10 cellular contexts compared by ENCODE assay signal in the genomic region with DNA sequence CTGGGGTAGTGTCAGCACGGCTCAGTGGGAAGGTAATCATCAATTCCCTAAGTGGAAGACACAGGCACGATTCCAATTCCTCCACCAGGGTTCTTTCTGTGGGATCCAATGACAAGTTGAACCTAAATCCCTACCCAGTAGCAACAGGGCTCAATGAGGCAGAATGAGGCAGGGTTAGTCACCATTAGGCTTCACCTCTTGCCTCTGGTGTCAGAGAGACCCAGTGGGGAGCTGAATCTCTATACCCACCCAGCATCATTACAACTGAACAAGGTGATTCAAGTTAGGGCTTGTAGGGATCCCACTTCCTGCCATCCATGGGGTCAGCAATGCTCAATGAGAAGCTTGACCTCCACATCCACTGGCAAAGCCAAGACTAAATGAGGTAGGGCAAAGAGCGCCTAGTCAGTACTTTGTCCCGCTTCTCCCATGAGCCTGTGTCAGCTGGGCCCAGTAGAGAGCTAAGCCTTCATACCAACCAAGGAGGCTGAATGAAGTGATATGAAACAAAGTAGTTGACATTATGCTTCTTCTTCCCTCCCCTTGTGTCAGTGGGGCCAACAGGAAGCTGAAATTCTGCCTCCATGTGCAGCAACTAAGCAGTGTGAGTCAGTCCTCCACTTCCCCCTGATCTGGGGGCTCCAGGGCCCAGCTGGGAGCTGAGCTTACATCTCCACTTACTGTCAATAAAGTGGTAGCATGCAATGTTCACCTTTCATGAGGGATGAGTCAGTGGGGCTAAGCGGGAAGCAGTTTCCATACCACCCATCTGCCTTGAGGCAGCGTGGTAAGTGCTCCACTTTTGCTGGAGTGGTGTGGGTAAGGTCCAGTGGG. TPM values are rescaled to one million over a fixed set of nuclear protein-coding genes. Genes with fewer than 3 reads are reported as not detected.
DNase-seq lines count a peak whose midpoint lies in the region; ATAC-seq and TF ChIP-seq lines count a peak whose summit lies in the region.
"Had no signal": no experiment of that assay in that cellular context is flagged by ENCODE, and none has a peak within 500 bp of the region (broad histone marks: within the 10 kb centered on the region; RNA-seq: fewer than 3 reads in every experiment).

No MANE protein-coding gene starts in this region.

- ATAC-seq in SK-N-SH treated with all-trans-retinoic acid at 6 μM for 48 hours (peak; percentile 35), activated B cell treated with CpG ODN at 0.5 μM for 24 hours (ENCODE audit: low read depth) (no peak)

- H3K4me3 Mint-ChIP-seq in activated B cell treated with CpG ODN at 0.5 μM for 24 hours: peak overlapping the region; percentile 53

- TF ChIP-seq POLR2A in uterus (IDR thresholded peaks at IDR 0.05): no peak

- H3K9me3 ChIP-seq in SK-N-SH (no peaks in the 10 kb centered on the region), uterus (no peaks in the 10 kb centered on the region)

- H3K36me3 ChIP-seq in SK-N-SH (replicated peaks in 1 of 2; ENCODE audit: control insufficient read depth in 1 of 2, insufficient read depth in 2 of 2, low read length in 1 of 2) (no peaks in the 10 kb centered on the region), uterus (no peaks in the 10 kb centered on the region)

- H3F3A ChIP-seq in SK-N-SH (replicated peaks; ENCODE audit: insufficient read depth): no peaks in the 10 kb centered on the region

- no peaks in the 10 kb centered on the region for H3K27me3 Mint-ChIP-seq in activated B cell treated with CpG ODN at 0.5 μM for 24 hours

- H3K27ac Mint-ChIP-seq in activated B cell treated with CpG ODN at 0.5 μM for 24 hours: no peak overlapping the region

- no peaks in the 10 kb centered on the region for H3K9me2 ChIP-seq in SK-N-SH

- H3K27me3 ChIP-seq in SK-N-SH (ENCODE audit: insufficient read depth) (no peaks in the 10 kb centered on the region; the same call in 1 of the 2 replicates), uterus (no peaks in the 10 kb centered on the region)

- TF ChIP-seq RAD21 in SK-N-SH (IDR thresholded peaks at IDR 0.05; ENCODE audit: low read length): no peak

- TF ChIP-seq CTCF in SK-N-SH (IDR thresholded peaks at IDR 0.05): no peak
- no peak for TF ChIP-seq CTCF in activated B cell treated with CpG ODN at 0.5 μM for 24 hours (IDR thresholded peaks at IDR 0.05)
- TF ChIP-seq CTCF in fibroblast of mammary gland (conservative IDR thresholded peaks at IDR 0.05; ENCODE audit: control insufficient read depth, insufficient read depth, low read depth, low read length): no peak
- TF ChIP-seq CTCF in uterus (IDR thresholded peaks at IDR 0.05): no peak

- CTCF ChIA-PET in SK-N-SH (lab: Yijun Ruan, JAX): no interaction called here
- CTCF ChIA-PET in activated B cell treated with CpG ODN at 0.5 μM for 24 hours (lab: Charles Lee): no interaction called here

- no peak overlapping the region for H3K4me2 ChIP-seq in SK-N-SH

- H3K4me1 ChIP-seq in SK-N-SH (ENCODE audit: control insufficient read depth in 1 of 2, insufficient read depth in 2 of 2, low read depth in 1 of 2, low read length in 1 of 2) (no peaks in the 10 kb centered on the region; a peak in 1 of 4 replicates), uterus (no peaks in the 10 kb centered on the region)

- intact Hi-C loops in activated B cell treated with CpG ODN at 0.5 μM for 24 hours (cut with micrococcal nuclease): no loop called here
- intact Hi-C loops in uterus (cut with DNase I; ENCODE audit: low total_unique reads): no loop called here

- 39% methylated on average over 5 of the region's 6 CpGs for WGBS in SK-N-SH (ENCODE audit: low lambda C conversion rate)

- TF ChIP-seq EP300 in SK-N-SH (IDR thresholded peaks at IDR 0.05; ENCODE audit: borderline replicate concordance in 1 of 2, low read depth in 1 of 2, low read length in 1 of 2): no peak

- no peak overlapping the region for H3K27ac ChIP-seq in SK-N-SH (ENCODE audit: low read depth in 2 of 2, low read length in 1 of 2)
- no peak overlapping the region for H3K27ac ChIP-seq in uterus

- no peak overlapping the region for H3K9ac ChIP-seq in SK-N-SH

- H4K20me1 ChIP-seq in SK-N-SH (ENCODE audit: insufficient read depth): no peaks in the 10 kb centered on the region

- peaks cover 3% of the 10 kb centered on the region for H3K36me3 Mint-ChIP-seq in activated B cell treated with CpG ODN at 0.5 μM for 24 hours (ENCODE audit: low read depth)

- no peaks in the 10 kb centered on the region for H3K79me2 ChIP-seq in SK-N-SH (ENCODE audit: insufficient read depth)

- no peaks in the 10 kb centered on the region for H3K4me1 Mint-ChIP-seq in activated B cell treated with CpG ODN at 0.5 μM for 24 hours

- no peak overlapping the region for H2AFZ ChIP-seq in SK-N-SH (ENCODE audit: low read depth)

- H3K9me3 Mint-ChIP-seq in activated B cell treated with CpG ODN at 0.5 μM for 24 hours: no peaks in the 10 kb centered on the region

- no peak for DNase-seq in SK-N-SH
- no peak for DNase-seq in activated B cell treated with CpG ODN at 0.5 μM for 24 hours
- DNase-seq in fibroblast of mammary gland (ENCODE audit: low read depth): peak; percentile 59
- peak; percentile 2 to 11 for DNase-seq in stimulated activated CD8-positive, alpha-beta memory T cell treated with anti-CD3 and anti-CD28 coated beads, Interleukin-15, amount 100 ng/mL, for 48 hours (ENCODE audit: low read depth in 2 of 2)
- no peak for DNase-seq in AG08396 (ENCODE audit: low spot score)
- no peak for DNase-seq in uterus
- no peak for DNase-seq in dedifferentiated amniotic fluid mesenchymal stem cell (ENCODE audit: extremely low spot score)

- H3K4me3 ChIP-seq in SK-N-SH (ENCODE audit: low read depth in 2 of 2, low read length in 1 of 2) (no peak overlapping the region), fibroblast of mammary gland (ENCODE audit: control insufficient read depth, low read depth, low read length) (no peak overlapping the region), uterus (no peak overlapping the region)

- POLR2A ChIA-PET in SK-N-SH (lab: Yijun Ruan, JAX): no interaction called here
- POLR2A ChIA-PET in activated B cell treated with CpG ODN at 0.5 μM for 24 hours (lab: Charles Lee): no interaction called here

TF ChIP-seq in SK-N-SH treated with all-trans-retinoic acid at 6 μM for 48 hours, 23 proteins besides CTCF, POLR2A, EP300 and RAD21 (continues in another document):
- TF ChIP-seq ESRRG (CRISPR knock-in tag; IDR thresholded peaks at IDR 0.05): no peak
- TF ChIP-seq ZNF565 (CRISPR knock-in tag; conservative IDR thresholded peaks at IDR 0.05; ENCODE audit: low read depth): no peak
- TF ChIP-seq ZFP3 (CRISPR knock-in tag; IDR thresholded peaks at IDR 0.05): no peak
- TF ChIP-seq RARB (CRISPR knock-in tag; IDR thresholded peaks at IDR 0.05): no peak
- no peak for TF ChIP-seq CREB5 (CRISPR knock-in tag; IDR thresholded peaks at IDR 0.05; ENCODE audit: low read depth)
- TF ChIP-seq ZNF70 (CRISPR knock-in tag; IDR thresholded peaks at IDR 0.05): no peak
- no peak for TF ChIP-seq GLIS3 (CRISPR knock-in tag; IDR thresholded peaks at IDR 0.05)
- no peak for TF ChIP-seq BACH2 (CRISPR knock-in tag; IDR thresholded peaks at IDR 0.05; ENCODE audit: borderline replicate concordance)

TF ChIP-seq in SK-N-SH, 30 proteins besides CTCF, POLR2A, EP300 and RAD21:
- no peak for TF ChIP-seq TEAD4 (IDR thresholded peaks at IDR 0.05; ENCODE audit: borderline replicate concordance, insufficient read depth)
- no peak for TF ChIP-seq FOSL2 (IDR thresholded peaks at IDR 0.05; ENCODE audit: borderline replicate concordance, low read depth)
- no peak for TF ChIP-seq CHD2 (IDR thresholded peaks at IDR 0.05; ENCODE audit: low read length, partially characterized antibody)
- TF ChIP-seq NFIC (IDR thresholded peaks at IDR 0.05; ENCODE audit: borderline replicate concordance): no peak
- no peak for TF ChIP-seq RCOR1 (IDR thresholded peaks at IDR 0.05; ENCODE audit: low read length)
- no peak for TF ChIP-seq SIN3A (IDR thresholded peaks at IDR 0.05; ENCODE audit: borderline replicate concordance, low read depth, low read length)
- TF ChIP-seq RXRA (IDR thresholded peaks at IDR 0.05; ENCODE audit: borderline replicate concordance, low read depth): no peak
- TF ChIP-seq GATA2 (CRISPR knock-in tag; IDR thresholded peaks at IDR 0.05): no peak
- TF ChIP-seq FOXJ3 (CRISPR knock-in tag; IDR thresholded peaks at IDR 0.05): no peak
- no peak for TF ChIP-seq RFX5 (IDR thresholded peaks at IDR 0.05; ENCODE audit: low read length)
- TF ChIP-seq EZH2phosphoT487 (IDR thresholded peaks at IDR 0.05; ENCODE audit: borderline replicate concordance, low read depth): no peak
- no peak for TF ChIP-seq ELF1 (IDR thresholded peaks at IDR 0.05)
TF ChIP-seq in SK-N-SH: peak in this region for 0.

RNA-seq across cellular contexts. Expression of gene RBM41, which starts 36.4 kb away (rescaled TPM):
- 4.2 and 6.4 TPM in 2 replicates for polyA plus RNA-seq in SK-N-SH (2012; rRNA removed)
- polyA plus RNA-seq in SK-N-SH (2012; cell fraction: cytosol; rRNA removed): 5.8 and 6.9 TPM in 2 replicates
- polyA plus RNA-seq in SK-N-SH (2012; cell fraction: nucleus; rRNA removed): 4.7 and 7.6 TPM in 2 replicates
- total RNA-seq in activated B cell treated with CpG ODN at 0.5 μM for 24 hours (16.5 and 18.5 TPM in 2 replicates), uterus (100 to 1,000 TPM in 1 of 4 donors, 10 to 100 TPM in 3; 13.5 to 115 (median 24.5) TPM)

RNA-seq across cellular contexts. Expression of gene NUP62CL, which starts 51.2 kb away (rescaled TPM):
- 3.2 and 3.3 TPM in 2 replicates for polyA plus RNA-seq in SK-N-SH (2012; rRNA removed)
- 1.8 and 2.1 TPM in 2 replicates for polyA plus RNA-seq in SK-N-SH (2012; cell fraction: cytosol; rRNA removed)
- 4.3 and 5.0 TPM in 2 replicates for polyA plus RNA-seq in SK-N-SH (2012; cell fraction: nucleus; rRNA removed)
- total RNA-seq in activated B cell treated with CpG ODN at 0.5 μM for 24 hours (1.1 and 1.4 TPM in 2 replicates), uterus (10 to 100 TPM in 1 of 4 donors, 1 to 10 TPM in 2, not detected in 1; 4.4 to 17.7 (median 5.4) TPM)
- polyA plus RNA-seq: BJ had no signal

RNA-seq across cellular contexts. Expression of gene DNAAF6, which starts 51.4 kb away (rescaled TPM):
- polyA plus RNA-seq in SK-N-SH (2012; rRNA removed): not detected in 2 replicates
- polyA plus RNA-seq in SK-N-SH (2012; cell fraction: cytosol; rRNA removed): not detected in 2 replicates
- not detected in 2 replicates for polyA plus RNA-seq in SK-N-SH (2012; cell fraction: nucleus; rRNA removed)
- not detected in 2 replicates for total RNA-seq in activated B cell treated with CpG ODN at 0.5 μM for 24 hours
- under 1 TPM in 1 of 4 donors, not detected in 3; 0.48 TPM for total RNA-seq in uterus
- total RNA-seq: T-helper 2 cell treated with Interferon-gamma antibody and Interleukin-4, amounts not matched to agents 100 ng/mL and 5 ng/mL, for 36 hours had no signal
- polyA plus RNA-seq: BJ had no signal

Comparison
In these comparisons a context has a peak if more than half of its experiments do, and no peak if none do; other contexts are left out.
1. DNase-seq: peak in fibroblast of mammary gland (single experiment) and stimulated activated CD8-positive, alpha-beta memory T cell treated with anti-CD3 and anti-CD28 coated beads, Interleukin-15, amount 100 ng/mL, for 48 hours (2 of 2); none in SK-N-SH (single experiment), activated B cell treated with CpG ODN at 0.5 μM for 24 hours (single experiment), AG08396 (single experiment), uterus (0 of 2) and dedifferentiated amniotic fluid mesenchymal stem cell (single experiment).